Comparison of ENCODE assay signal across 1 cellular context in the genomic region with DNA sequence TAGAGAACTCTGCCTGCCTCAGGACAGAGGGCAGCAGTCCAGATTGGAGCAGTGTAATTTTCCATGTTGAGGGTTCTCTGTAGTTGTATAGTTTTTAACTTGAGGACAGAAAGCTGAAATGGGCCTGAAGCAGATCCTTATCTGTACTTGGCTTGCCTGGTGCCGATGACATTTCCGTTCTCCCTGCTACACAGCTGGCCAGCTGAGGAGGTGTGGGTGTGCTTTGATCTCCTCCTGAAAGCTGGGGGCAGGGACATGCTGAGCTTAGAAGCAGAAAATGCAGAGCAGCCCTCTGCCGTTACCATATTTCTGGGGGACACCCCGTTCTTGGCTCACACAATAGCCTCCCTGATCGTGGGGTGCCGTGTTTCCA.
TF ChIP-seq lines count a peak whose summit lies in the region.

No MANE protein-coding gene starts in this region.

TF ChIP-seq in GM23338, 12 proteins besides CTCF, POLR2A, EP300 and RAD21 (continued from another document):
- TF ChIP-seq, protein P1, sequence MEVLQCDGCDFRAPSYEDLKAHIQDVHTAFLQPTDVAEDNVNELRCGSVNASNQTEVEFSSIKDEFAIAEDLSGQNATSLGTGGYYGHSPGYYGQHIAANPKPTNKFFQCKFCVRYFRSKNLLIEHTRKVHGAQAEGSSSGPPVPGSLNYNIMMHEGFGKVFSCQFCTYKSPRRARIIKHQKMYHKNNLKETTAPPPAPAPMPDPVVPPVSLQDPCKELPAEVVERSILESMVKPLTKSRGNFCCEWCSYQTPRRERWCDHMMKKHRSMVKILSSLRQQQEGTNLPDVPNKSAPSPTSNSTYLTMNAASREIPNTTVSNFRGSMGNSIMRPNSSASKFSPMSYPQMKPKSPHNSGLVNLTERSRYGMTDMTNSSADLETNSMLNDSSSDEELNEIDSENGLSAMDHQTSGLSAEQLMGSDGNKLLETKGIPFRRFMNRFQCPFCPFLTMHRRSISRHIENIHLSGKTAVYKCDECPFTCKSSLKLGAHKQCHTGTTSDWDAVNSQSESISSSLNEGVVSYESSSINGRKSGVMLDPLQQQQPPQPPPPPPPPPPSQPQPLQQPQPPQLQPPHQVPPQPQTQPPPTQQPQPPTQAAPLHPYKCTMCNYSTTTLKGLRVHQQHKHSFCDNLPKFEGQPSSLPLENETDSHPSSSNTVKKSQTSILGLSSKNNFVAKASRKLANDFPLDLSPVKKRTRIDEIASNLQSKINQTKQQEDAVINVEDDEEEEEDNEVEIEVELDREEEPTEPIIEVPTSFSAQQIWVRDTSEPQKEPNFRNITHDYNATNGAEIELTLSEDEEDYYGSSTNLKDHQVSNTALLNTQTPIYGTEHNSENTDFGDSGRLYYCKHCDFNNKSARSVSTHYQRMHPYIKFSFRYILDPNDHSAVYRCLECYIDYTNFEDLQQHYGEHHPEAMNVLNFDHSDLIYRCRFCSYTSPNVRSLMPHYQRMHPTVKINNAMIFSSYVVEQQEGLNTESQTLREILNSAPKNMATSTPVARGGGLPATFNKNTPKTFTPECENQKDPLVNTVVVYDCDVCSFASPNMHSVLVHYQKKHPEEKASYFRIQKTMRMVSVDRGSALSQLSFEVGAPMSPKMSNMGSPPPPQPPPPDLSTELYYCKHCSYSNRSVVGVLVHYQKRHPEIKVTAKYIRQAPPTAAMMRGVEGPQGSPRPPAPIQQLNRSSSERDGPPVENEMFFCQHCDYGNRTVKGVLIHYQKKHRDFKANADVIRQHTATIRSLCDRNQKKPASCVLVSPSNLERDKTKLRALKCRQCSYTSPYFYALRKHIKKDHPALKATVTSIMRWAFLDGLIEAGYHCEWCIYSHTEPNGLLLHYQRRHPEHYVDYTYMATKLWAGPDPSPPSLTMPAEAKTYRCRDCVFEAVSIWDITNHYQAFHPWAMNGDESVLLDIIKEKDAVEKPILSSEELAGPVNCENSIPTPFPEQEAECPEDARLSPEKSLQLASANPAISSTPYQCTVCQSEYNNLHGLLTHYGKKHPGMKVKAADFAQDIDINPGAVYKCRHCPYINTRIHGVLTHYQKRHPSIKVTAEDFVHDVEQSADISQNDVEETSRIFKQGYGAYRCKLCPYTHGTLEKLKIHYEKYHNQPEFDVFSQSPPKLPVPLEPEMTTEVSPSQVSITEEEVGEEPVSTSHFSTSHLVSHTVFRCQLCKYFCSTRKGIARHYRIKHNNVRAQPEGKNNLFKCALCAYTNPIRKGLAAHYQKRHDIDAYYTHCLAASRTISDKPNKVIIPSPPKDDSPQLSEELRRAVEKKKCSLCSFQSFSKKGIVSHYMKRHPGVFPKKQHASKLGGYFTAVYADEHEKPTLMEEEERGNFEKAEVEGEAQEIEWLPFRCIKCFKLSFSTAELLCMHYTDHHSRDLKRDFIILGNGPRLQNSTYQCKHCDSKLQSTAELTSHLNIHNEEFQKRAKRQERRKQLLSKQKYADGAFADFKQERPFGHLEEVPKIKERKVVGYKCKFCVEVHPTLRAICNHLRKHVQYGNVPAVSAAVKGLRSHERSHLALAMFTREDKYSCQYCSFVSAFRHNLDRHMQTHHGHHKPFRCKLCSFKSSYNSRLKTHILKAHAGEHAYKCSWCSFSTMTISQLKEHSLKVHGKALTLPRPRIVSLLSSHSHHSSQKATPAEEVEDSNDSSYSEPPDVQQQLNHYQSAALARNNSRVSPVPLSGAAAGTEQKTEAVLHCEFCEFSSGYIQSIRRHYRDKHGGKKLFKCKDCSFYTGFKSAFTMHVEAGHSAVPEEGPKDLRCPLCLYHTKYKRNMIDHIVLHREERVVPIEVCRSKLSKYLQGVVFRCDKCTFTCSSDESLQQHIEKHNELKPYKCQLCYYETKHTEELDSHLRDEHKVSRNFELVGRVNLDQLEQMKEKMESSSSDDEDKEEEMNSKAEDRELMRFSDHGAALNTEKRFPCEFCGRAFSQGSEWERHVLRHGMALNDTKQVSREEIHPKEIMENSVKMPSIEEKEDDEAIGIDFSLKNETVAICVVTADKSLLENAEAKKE (CRISPR knock-in tag; IDR thresholded peaks at IDR 0.05): no peak
- TF ChIP-seq EZH2phosphoT487 (IDR thresholded peaks at IDR 0.05; ENCODE audit: unreplicated experiment) (no peak), NANOG (IDR thresholded peaks at IDR 0.05; ENCODE audit: borderline replicate concordance) (no peak)
- TF ChIP-seq, protein P2, sequence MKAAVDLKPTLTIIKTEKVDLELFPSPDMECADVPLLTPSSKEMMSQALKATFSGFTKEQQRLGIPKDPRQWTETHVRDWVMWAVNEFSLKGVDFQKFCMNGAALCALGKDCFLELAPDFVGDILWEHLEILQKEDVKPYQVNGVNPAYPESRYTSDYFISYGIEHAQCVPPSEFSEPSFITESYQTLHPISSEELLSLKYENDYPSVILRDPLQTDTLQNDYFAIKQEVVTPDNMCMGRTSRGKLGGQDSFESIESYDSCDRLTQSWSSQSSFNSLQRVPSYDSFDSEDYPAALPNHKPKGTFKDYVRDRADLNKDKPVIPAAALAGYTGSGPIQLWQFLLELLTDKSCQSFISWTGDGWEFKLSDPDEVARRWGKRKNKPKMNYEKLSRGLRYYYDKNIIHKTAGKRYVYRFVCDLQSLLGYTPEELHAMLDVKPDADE (IDR thresholded peaks at IDR 0.05): no peak
